Comparison of ENCODE assay signal across 10 cellular contexts in genomic region chr5:126443374-126443851, GRCh38. TPM values are rescaled to one million over a fixed set of nuclear protein-coding genes. Genes with fewer than 3 reads are reported as not detected.
DNase-seq lines count a peak whose midpoint lies in the region; ATAC-seq and TF ChIP-seq lines count a peak whose summit lies in the region.
"Had no signal": no experiment of that assay in that cellular context is flagged by ENCODE, and none has a peak within 500 bp of the region (broad histone marks: within the 10 kb centered on the region; RNA-seq: fewer than 3 reads in every experiment).

No MANE protein-coding gene starts in this region.

- DNase-seq in naive thymus-derived CD4-positive, alpha-beta T cell, result no peak
- DNase-seq in SKM-1 (lab: John Stamatoyannopoulos, UW; ENCODE audit: unreplicated experiment) (no peak), left ventricle myocardium inferior (no peak), spleen (no peak), posterior vena cava (ENCODE audit: low spot score) (no peak)
- DNase-seq: brain microvascular endothelial cell, left ventricle myocardium superior had no signal

- H3K4me3 ChIP-seq in naive thymus-derived CD4-positive, alpha-beta T cell (ENCODE audit: low read length), result no peak overlapping the region
- no peak overlapping the region for H3K4me3 ChIP-seq in left ventricle myocardium inferior
- H3K4me3 ChIP-seq in spleen, result no peak overlapping the region

- POLR2A ChIA-PET in naive thymus-derived CD4-positive, alpha-beta T cell (lab: Charles Lee), result interaction anchor here (1.1 to 2.3 kb wide), 2 partner anchors 20 to 56 kb away, joined by 3 to 6 read pairs; partner anchors contain the start of gene GRAMD2B

- no peak overlapping the region for H3K27ac ChIP-seq in naive thymus-derived CD4-positive, alpha-beta T cell (ENCODE audit: low read depth, low read length)
- H3K27ac ChIP-seq in left ventricle myocardium inferior (replicated peaks) (no peak overlapping the region), spleen (no peak overlapping the region)
- H3K27ac ChIP-seq: brain microvascular endothelial cell had no signal

- CTCF ChIA-PET in naive thymus-derived CD4-positive, alpha-beta T cell (lab: Charles Lee), result interaction anchor here (1.2 to 1.4 kb wide), 2 partner anchors 43 to 57 kb away, joined by 3 read pairs; no protein-coding TSS in a partner anchor

- peaks cover 0 to 6% (median 0%) of the 10 kb centered on the region in 3 experiments for H3K36me3 ChIP-seq in naive thymus-derived CD4-positive, alpha-beta T cell (ENCODE audit: control insufficient read depth in 2 of 3, insufficient read depth in 3 of 3, low read length in 3 of 3)
- H3K36me3 ChIP-seq in left ventricle myocardium inferior (peaks cover 22% of the 10 kb centered on the region), spleen (peaks cover 0 to 9% (median 0%) of the 10 kb centered on the region in 6 donors)

- WGBS in spleen, 5 donors, result 91 to 100% (median 98%) methylated on average over 2 of the region's 2 CpGs

- no peaks in the 10 kb centered on the region for H3K9me3 ChIP-seq in naive thymus-derived CD4-positive, alpha-beta T cell (ENCODE audit: control insufficient read depth in 2 of 3, low read length in 3 of 3)
- H3K9me3 ChIP-seq in left ventricle myocardium inferior (replicated peaks) (peaks cover 11% of the 10 kb centered on the region), spleen (no peaks in the 10 kb centered on the region)

- H3K27me3 ChIP-seq in naive thymus-derived CD4-positive, alpha-beta T cell (ENCODE audit: control insufficient read depth in 2 of 2, insufficient read depth in 2 of 2, low read length in 2 of 2), result no peaks in the 10 kb centered on the region
- H3K27me3 ChIP-seq in left ventricle myocardium inferior (ENCODE audit: low read depth) (no peaks in the 10 kb centered on the region), spleen (replicated peaks in 1 of 7) (no peaks in the 10 kb centered on the region)
- H3K27me3 ChIP-seq: brain microvascular endothelial cell had no signal

- H3K4me1 ChIP-seq in naive thymus-derived CD4-positive, alpha-beta T cell (ENCODE audit: control insufficient read depth in 2 of 2, insufficient read depth in 2 of 2, low read length in 2 of 2), result peaks cover 0 to 39% of the 10 kb centered on the region in 2 donors
- H3K4me1 ChIP-seq in left ventricle myocardium inferior (peaks cover 29% of the 10 kb centered on the region), spleen (peaks cover 0 to 13% (median 0%) of the 10 kb centered on the region in 6 donors)

- ATAC-seq in GM18870 (IDR thresholded peaks at IDR 0.05; ENCODE audit: unreplicated experiment) (peak; percentile 92), GM21723 (IDR thresholded peaks at IDR 0.05; ENCODE audit: unreplicated experiment) (peak; percentile 94), HG03521 (IDR thresholded peaks at IDR 0.05; ENCODE audit: unreplicated experiment) (peak; percentile 83)
- ATAC-seq in naive thymus-derived CD4-positive, alpha-beta T cell, result no peak
- ATAC-seq: left ventricle myocardium superior had no signal

- H3K36me3 Mint-ChIP-seq in naive thymus-derived CD4-positive, alpha-beta T cell, result peaks cover 5 to 27% (median 19%) of the 10 kb centered on the region in 5 donors

- H3K4me1 Mint-ChIP-seq in naive thymus-derived CD4-positive, alpha-beta T cell, result peaks cover 18 to 58% (median 52%) of the 10 kb centered on the region in 7 donors

- no peaks in the 10 kb centered on the region for H3K27me3 Mint-ChIP-seq in naive thymus-derived CD4-positive, alpha-beta T cell

- peak overlapping the region; percentile 40 to 99 (median 77) for H3K27ac Mint-ChIP-seq in naive thymus-derived CD4-positive, alpha-beta T cell

- TF ChIP-seq CTCF in left ventricle myocardium inferior (IDR thresholded peaks at IDR 0.05; ENCODE audit: borderline replicate concordance), result no peak
- no peak for TF ChIP-seq CTCF in spleen (IDR thresholded peaks at IDR 0.05 in 8 of 11, conservative IDR thresholded peaks at IDR 0.05 in 3 of 11)

- peak overlapping the region in 5 of 10 donors; percentile 9 to 54 (median 31) for H3K4me3 Mint-ChIP-seq in naive thymus-derived CD4-positive, alpha-beta T cell

- peaks cover 0 to 15% (median 3%) of the 10 kb centered on the region in 11 donors for H3K9me3 Mint-ChIP-seq in naive thymus-derived CD4-positive, alpha-beta T cell

- TF ChIP-seq POLR2A in spleen (IDR thresholded peaks at IDR 0.05), result no peak

- intact Hi-C loops in naive thymus-derived CD4-positive, alpha-beta T cell (cut with micrococcal nuclease), result loop anchor here (1.0 to 10.0 kb wide), 3 partner anchors 70 to 1641 kb away; partner anchors contain the start of genes PRRC1 (in 1 of the 2) and SLC12A2 (in 1 of the 2)
- intact Hi-C loops in left ventricle myocardium inferior (cut with micrococcal nuclease) (no loop called here), spleen (cut with DNase I; ENCODE audit: low total_unique reads) (no loop called here), posterior vena cava (cut with DNase I) (no loop called here)

RNA-seq across cellular contexts. Expression of gene GRAMD2B, which starts 20.2 kb away (rescaled TPM):
- 1 to 10 TPM; 5.2 to 9.6 (median 7.1) TPM for total RNA-seq in naive thymus-derived CD4-positive, alpha-beta T cell
- polyA plus RNA-seq in naive thymus-derived CD4-positive, alpha-beta T cell, result 1 to 10 TPM; 3.8 to 9.8 TPM
- total RNA-seq in left ventricle myocardium inferior, result 24.6 TPM
- 10 to 100 TPM in 5 of 7 donors, 1 to 10 TPM in 2; 5.3 to 28.7 (median 12.1) TPM for total RNA-seq in spleen
- polyA plus RNA-seq in spleen, result 1 to 10 TPM; 3.0 to 4.5 (median 3.6) TPM
- 10 to 100 TPM; 20.9 to 21.0 TPM for total RNA-seq in posterior vena cava

Comparison
In these comparisons a context has a peak if more than half of its experiments do, and no peak if none do; other contexts are left out.
1. intact Hi-C loops: an anchor here in naive thymus-derived CD4-positive, alpha-beta T cell (1.0 to 10.0 kb wide); none called in left ventricle myocardium inferior, spleen and posterior vena cava.